Comparison of ENCODE assay signal across 14 cellular contexts in genomic region chr3:49607796-49608195, GRCh38. TPM values are rescaled to one million over a fixed set of nuclear protein-coding genes. Genes with fewer than 3 reads are reported as not detected.
DNase-seq lines count a peak whose midpoint lies in the region; FAIRE-seq and TF ChIP-seq lines count a peak whose summit lies in the region.
"Had no signal": no experiment of that assay in that cellular context is flagged by ENCODE, and none has a peak within 500 bp of the region (broad histone marks: within the 10 kb centered on the region; RNA-seq: fewer than 3 reads in every experiment).

No MANE protein-coding gene starts in this region.

- DNase-seq in AG09319 (ENCODE audit: extremely low read depth, low read depth) (no peak), HFF-Myc (ENCODE audit: extremely low read depth, low read depth) (no peak), bronchial epithelial cell (ENCODE audit: low read depth) (no peak), mesothelial cell of epicardium (ENCODE audit: low spot score in 2 of 2, unreplicated experiment in 2 of 2) (peak in 1 of 2 experiments; percentile 32), foreskin melanocyte (no peak), EL (no peak)
- no peak for DNase-seq in activated CD4-positive, alpha-beta T cell treated with anti-CD3 and anti-CD28 coated beads, Interleukin-2, amount 10 ng/mL, durations not matched to agents 7 days and 5 days
- no peak for DNase-seq in activated CD8-positive, alpha-beta memory T cell treated with anti-CD3 and anti-CD28 coated beads, Interleukin-2, amount 50 U/mL, for 4 hours
- DNase-seq: activated B cell treated with CpG ODN at 0.5 μM for 24 hours; CD4-positive, alpha-beta T cell; heart left ventricle; SHP77 treated with DMSO at 0.1 percent for 48 hours; testis had no signal

- peak; percentile 18 for TF ChIP-seq CTCF in AG09319 (IDR thresholded peaks at IDR 0.05; ENCODE audit: low read depth, low read length)
- TF ChIP-seq CTCF in HFF-Myc (IDR thresholded peaks at IDR 0.05; ENCODE audit: low read depth, low read length, missing control alignments), result peak; percentile 49
- peak; percentile 6 for TF ChIP-seq CTCF in bronchial epithelial cell (IDR thresholded peaks at IDR 0.05; ENCODE audit: insufficient read depth, low read length, severe bottlenecking)
- TF ChIP-seq CTCF in mesothelial cell of epicardium (IDR thresholded peaks at IDR 0.05; ENCODE audit: unreplicated experiment), result peak; percentile 50

- no peak overlapping the region for H3K27ac Mint-ChIP-seq in mesothelial cell of epicardium
- H3K27ac Mint-ChIP-seq in activated CD4-positive, alpha-beta T cell treated with anti-CD3 and anti-CD28 coated beads, Interleukin-2, amount 10 ng/mL, durations not matched to agents 7 days and 5 days, result no peak overlapping the region
- H3K27ac Mint-ChIP-seq: activated B cell treated with CpG ODN at 0.5 μM for 24 hours; CD4-positive, alpha-beta T cell; memory B cell had no signal

- no peak overlapping the region for H3K4me3 ChIP-seq in HFF-Myc (replicated peaks; ENCODE audit: low read depth, low read length)
- no peak overlapping the region for H3K4me3 ChIP-seq in bronchial epithelial cell (ENCODE audit: low read depth, low read length)
- H3K4me3 ChIP-seq: heart left ventricle, testis had no signal

- H3K27me3 ChIP-seq in bronchial epithelial cell (ENCODE audit: control insufficient read depth, insufficient read depth, low read length), result no peaks in the 10 kb centered on the region
- H3K27me3 ChIP-seq: heart left ventricle, testis had no signal

- peaks cover 5% of the 10 kb centered on the region for H3K9me3 Mint-ChIP-seq in mesothelial cell of epicardium
- peaks cover 3% of the 10 kb centered on the region for H3K9me3 Mint-ChIP-seq in activated CD4-positive, alpha-beta T cell treated with anti-CD3 and anti-CD28 coated beads, Interleukin-2, amount 10 ng/mL, durations not matched to agents 7 days and 5 days

- H3K27me3 Mint-ChIP-seq in mesothelial cell of epicardium (ENCODE audit: low read depth), result no peaks in the 10 kb centered on the region
- no peaks in the 10 kb centered on the region for H3K27me3 Mint-ChIP-seq in activated CD4-positive, alpha-beta T cell treated with anti-CD3 and anti-CD28 coated beads, Interleukin-2, amount 10 ng/mL, durations not matched to agents 7 days and 5 days
- H3K27me3 Mint-ChIP-seq: activated B cell treated with CpG ODN at 0.5 μM for 24 hours; CD4-positive, alpha-beta T cell; memory B cell had no signal

- CTCF ChIA-PET in activated CD4-positive, alpha-beta T cell treated with anti-CD3 and anti-CD28 coated beads, Interleukin-2, amount 10 ng/mL, durations not matched to agents 7 days and 5 days (lab: Charles Lee), result no interaction called here

- no peaks in the 10 kb centered on the region for H3K36me3 Mint-ChIP-seq in mesothelial cell of epicardium
- H3K36me3 Mint-ChIP-seq in activated CD4-positive, alpha-beta T cell treated with anti-CD3 and anti-CD28 coated beads, Interleukin-2, amount 10 ng/mL, durations not matched to agents 7 days and 5 days (ENCODE audit: low read depth), result no peaks in the 10 kb centered on the region
- H3K36me3 Mint-ChIP-seq: memory B cell had no signal

- no peak overlapping the region for H3K4me3 Mint-ChIP-seq in mesothelial cell of epicardium
- H3K4me3 Mint-ChIP-seq in activated CD4-positive, alpha-beta T cell treated with anti-CD3 and anti-CD28 coated beads, Interleukin-2, amount 10 ng/mL, durations not matched to agents 7 days and 5 days, result no peak overlapping the region
- H3K4me3 Mint-ChIP-seq: activated B cell treated with CpG ODN at 0.5 μM for 24 hours; CD4-positive, alpha-beta T cell; memory B cell had no signal

- POLR2A ChIA-PET in activated CD4-positive, alpha-beta T cell treated with anti-CD3 and anti-CD28 coated beads, Interleukin-2, amount 10 ng/mL, durations not matched to agents 7 days and 5 days (lab: Charles Lee), result no interaction called here

- FAIRE-seq in bronchial epithelial cell (lab: Jason Lieb, UNC), result no peak

- no peaks in the 10 kb centered on the region for H3K36me3 ChIP-seq in bronchial epithelial cell (ENCODE audit: control insufficient read depth, insufficient read depth, low read length)
- H3K36me3 ChIP-seq: heart left ventricle had no signal

- H3K4me1 Mint-ChIP-seq in mesothelial cell of epicardium, result peaks cover 9% of the 10 kb centered on the region
- peaks cover 18% of the 10 kb centered on the region for H3K4me1 Mint-ChIP-seq in activated CD4-positive, alpha-beta T cell treated with anti-CD3 and anti-CD28 coated beads, Interleukin-2, amount 10 ng/mL, durations not matched to agents 7 days and 5 days
- H3K4me1 Mint-ChIP-seq: activated B cell treated with CpG ODN at 0.5 μM for 24 hours had no signal

RNA-seq across cellular contexts. Expression of gene BSN, which starts 53.5 kb away (rescaled TPM):
- total RNA-seq in bronchial epithelial cell (under 0.01 TPM in 1 of 2 replicates, not detected in the other), mesothelial cell of epicardium (0.67 to 0.75 TPM (median 0.69 TPM) in 3 replicates)
- under 1 TPM; 0.06 to 0.07 TPM for total RNA-seq in activated CD4-positive, alpha-beta T cell treated with anti-CD3 and anti-CD28 coated beads, Interleukin-2, amount 10 ng/mL, durations not matched to agents 7 days and 5 days
